Comparison of ENCODE assay signal across 11 cellular contexts in genomic region chr1:41108696-41109284, GRCh38.
DNase-seq lines count a peak whose midpoint lies in the region; ATAC-seq and TF ChIP-seq lines count a peak whose summit lies in the region.
"Had no signal": no experiment of that assay in that cellular context is flagged by ENCODE, and none has a peak within 500 bp of the region (broad histone marks: within the 10 kb centered on the region; RNA-seq: fewer than 3 reads in every experiment).

No MANE protein-coding gene starts in this region.

- POLR2A ChIA-PET in CD4-positive, alpha-beta memory T cell (lab: Charles Lee; ENCODE audit: partially characterized antibody) = no interaction called here

- no peaks in the 10 kb centered on the region for H3K27me3 ChIP-seq in heart right ventricle
- no peaks in the 10 kb centered on the region for H3K27me3 ChIP-seq in CD4-positive, alpha-beta memory T cell (ENCODE audit: insufficient read depth, low read length)

- DNase-seq in ELR (ENCODE audit: low read depth) (peak; percentile 27), heart right ventricle (no peak), sciatic nerve (ENCODE audit: low spot score) (no peak), DMS53 (lab: John Stamatoyannopoulos, UW) (no peak)
- no peak for DNase-seq in CD4-positive, alpha-beta memory T cell
- DNase-seq: DMS79; naive thymus-derived CD4-positive, alpha-beta T cell had no signal

- no peaks in the 10 kb centered on the region for H3K27me3 Mint-ChIP-seq in CD4-positive, alpha-beta memory T cell
- H3K27me3 Mint-ChIP-seq: central memory CD8-positive, alpha-beta T cell; naive thymus-derived CD4-positive, alpha-beta T cell had no signal

- 38 to 73% (median 40%) methylated on average over 1 of the region's 1 CpG for WGBS in adipose tissue, 3 donors
- WGBS in heart right ventricle, 2 donors = 78 to 80% methylated on average over 1 of the region's 1 CpG

- H3K27ac Mint-ChIP-seq in CD4-positive, alpha-beta memory T cell = no peak overlapping the region
- H3K27ac Mint-ChIP-seq: naive thymus-derived CD4-positive, alpha-beta T cell had no signal

- no peak overlapping the region for H3K4me3 Mint-ChIP-seq in CD4-positive, alpha-beta memory T cell
- H3K4me3 Mint-ChIP-seq: central memory CD8-positive, alpha-beta T cell; naive thymus-derived CD4-positive, alpha-beta T cell had no signal

- H3K4me3 ChIP-seq in heart right ventricle = no peak overlapping the region
- H3K4me3 ChIP-seq in CD4-positive, alpha-beta memory T cell (ENCODE audit: low read length in 2 of 2) = no peak overlapping the region

- H3K9me3 ChIP-seq in heart right ventricle = no peaks in the 10 kb centered on the region
- no peaks in the 10 kb centered on the region for H3K9me3 ChIP-seq in CD4-positive, alpha-beta memory T cell (ENCODE audit: control insufficient read depth in 1 of 2, low read length in 2 of 2)

- H3K4me1 ChIP-seq in heart right ventricle = peaks cover 2 to 35% (median 31%) of the 10 kb centered on the region in 9 donors
- no peaks in the 10 kb centered on the region for H3K4me1 ChIP-seq in CD4-positive, alpha-beta memory T cell (ENCODE audit: insufficient read depth, low read length)

- H3K27ac ChIP-seq in adipose tissue (ENCODE audit: low read depth, low read length) = peak overlapping the region; percentile 35
- peak overlapping the region; percentile 51 to 87 (median 82) for H3K27ac ChIP-seq in heart right ventricle
- no peak overlapping the region for H3K27ac ChIP-seq in CD4-positive, alpha-beta memory T cell (ENCODE audit: low read depth, low read length)

- intact Hi-C loops in heart right ventricle (cut with DNase I) = loop anchor here in 3 of 10 donors (5.0 to 10.0 kb wide), 3 partner anchors 61 to 126 kb away; no protein-coding TSS in a partner anchor
- intact Hi-C loops in sciatic nerve (cut with DNase I) = no loop called here
- intact Hi-C loops in CD4-positive, alpha-beta memory T cell (cut with micrococcal nuclease) = no loop called here

- peaks cover 0 to 2% (median 0%) of the 10 kb centered on the region in 8 donors for H3K9me3 Mint-ChIP-seq in CD4-positive, alpha-beta memory T cell
- H3K9me3 Mint-ChIP-seq: central memory CD8-positive, alpha-beta T cell; naive thymus-derived CD4-positive, alpha-beta T cell had no signal

- H3K4me1 Mint-ChIP-seq in CD4-positive, alpha-beta memory T cell = no peaks in the 10 kb centered on the region
- H3K4me1 Mint-ChIP-seq: central memory CD8-positive, alpha-beta T cell had no signal

- ATAC-seq in heart right ventricle (peak in 5 of 8 donors; percentile 26 to 63 (median 49)), sciatic nerve (peak; percentile 75), HG03442 (IDR thresholded peaks at IDR 0.05; ENCODE audit: unreplicated experiment) (no peak), HG03457 (IDR thresholded peaks at IDR 0.05; ENCODE audit: unreplicated experiment) (no peak)
- ATAC-seq: naive thymus-derived CD4-positive, alpha-beta T cell had no signal

- peaks cover 41 to 42% of the 10 kb centered on the region in 2 donors for H3K36me3 Mint-ChIP-seq in CD4-positive, alpha-beta memory T cell

- no peak for TF ChIP-seq CTCF in heart right ventricle (IDR thresholded peaks at IDR 0.05)

- peaks cover 0 to 27% (median 9%) of the 10 kb centered on the region in 9 donors for H3K36me3 ChIP-seq in heart right ventricle
- H3K36me3 ChIP-seq in CD4-positive, alpha-beta memory T cell (ENCODE audit: insufficient read depth, low read length) = peaks cover 4% of the 10 kb centered on the region

- CTCF ChIA-PET in CD4-positive, alpha-beta memory T cell (lab: Charles Lee; ENCODE audit: partially characterized antibody) = no interaction called here

Comparison
In these comparisons a context has a peak if more than half of its experiments do, and no peak if none do; other contexts are left out.
1. ATAC-seq: peak in heart right ventricle (5 of 8) and sciatic nerve (single experiment); none in HG03442 (single experiment) and HG03457 (single experiment).